Comparison of ENCODE assay signal across 14 cellular contexts in the genomic region with DNA sequence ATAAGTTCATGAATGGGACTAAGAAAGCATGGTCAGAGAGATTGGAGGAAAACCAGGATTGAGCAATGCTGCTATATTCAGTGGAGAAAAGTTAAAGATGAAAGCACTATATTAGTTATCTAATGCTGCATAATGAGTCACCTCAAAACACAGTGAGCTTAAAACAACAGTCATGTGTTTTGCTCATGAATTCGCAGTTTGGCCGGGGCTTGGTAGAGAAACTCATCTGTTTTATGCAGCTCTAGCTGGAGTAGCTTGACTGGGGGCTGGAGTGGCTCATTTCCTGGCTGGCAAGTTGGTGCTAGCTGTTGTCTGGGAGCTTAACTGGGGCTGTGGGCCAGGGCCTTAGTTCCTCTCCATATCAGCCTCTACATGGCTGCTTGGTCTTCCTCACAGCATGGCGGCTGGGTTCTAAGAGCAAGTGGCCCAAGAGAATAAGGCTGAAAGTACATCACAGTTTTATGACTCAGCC.
A peak's percentile ranks its signal among the peaks of the same experiment; 100 is the strongest.
DNase-seq lines count a peak whose midpoint lies in the region; ATAC-seq and TF ChIP-seq lines count a peak whose summit lies in the region.
"Had no signal": no experiment of that assay in that cellular context is flagged by ENCODE, and none has a peak within 500 bp of the region (broad histone marks: within the 10 kb centered on the region; RNA-seq: fewer than 3 reads in every experiment).

No MANE protein-coding gene starts in this region.

- H3K27ac ChIP-seq in epithelial cell of prostate (peak overlapping the region; percentile 62), PC-9 (no peak overlapping the region)
- H3K27ac ChIP-seq: uterus had no signal

- H3K27me3 ChIP-seq in BJ (ENCODE audit: control insufficient read depth, insufficient read depth, low read length) (no peaks in the 10 kb centered on the region), PC-9 (ENCODE audit: insufficient read depth, low read depth) (no peaks in the 10 kb centered on the region)
- H3K27me3 ChIP-seq: uterus had no signal

- H3K4me3 Mint-ChIP-seq in activated CD4-positive, alpha-beta T cell treated with anti-CD3 and anti-CD28 coated beads, Interleukin-2, amount 10 ng/mL, durations not matched to agents 7 days and 5 days = no peak overlapping the region
- H3K4me3 Mint-ChIP-seq: CD8-positive, alpha-beta T cell; GM23338; natural killer cell treated with Interleukin-12 subunit alpha and Interleukin-12 subunit beta and Interleukin-15 and Interleukin-18, amount 100 ng/mL, for 72 hours had no signal

- no peak overlapping the region for H3K27ac Mint-ChIP-seq in activated CD4-positive, alpha-beta T cell treated with anti-CD3 and anti-CD28 coated beads, Interleukin-2, amount 10 ng/mL, durations not matched to agents 7 days and 5 days
- H3K27ac Mint-ChIP-seq: CD8-positive, alpha-beta T cell; GM23338; natural killer cell treated with Interleukin-12 subunit alpha and Interleukin-12 subunit beta and Interleukin-15 and Interleukin-18, amount 100 ng/mL, for 72 hours had no signal

- peak; percentile 57 for ATAC-seq in omental fat pad (ENCODE audit: low FRiP score)
- ATAC-seq: CD8-positive, alpha-beta T cell; GM23338; natural killer cell treated with Interleukin-12 subunit alpha and Interleukin-12 subunit beta and Interleukin-15 and Interleukin-18, amount 100 ng/mL, for 72 hours had no signal

- no peaks in the 10 kb centered on the region for H3K9me2 ChIP-seq in PC-9 (ENCODE audit: insufficient read depth)

- intact Hi-C loops in PC-9 (cut with micrococcal nuclease; ENCODE audit: unreplicated experiment) = loop anchor here (2.0 kb wide), 1 partner anchor 49 kb away; no protein-coding TSS in a partner anchor

- H3K27me3 Mint-ChIP-seq in activated CD4-positive, alpha-beta T cell treated with anti-CD3 and anti-CD28 coated beads, Interleukin-2, amount 10 ng/mL, durations not matched to agents 7 days and 5 days = no peaks in the 10 kb centered on the region
- H3K27me3 Mint-ChIP-seq: natural killer cell treated with Interleukin-12 subunit alpha and Interleukin-12 subunit beta and Interleukin-15 and Interleukin-18, amount 100 ng/mL, for 72 hours had no signal

- DNase-seq in BJ (ENCODE audit: low read depth) = peak; percentile 27
- DNase-seq in OCI-M1 (lab: John Stamatoyannopoulos, UW) = peak; percentile 32
- DNase-seq in epithelial cell of prostate (ENCODE audit: low read depth, low spot score) = peak; percentile 69
- DNase-seq in omental fat pad (ENCODE audit: low spot score) = no peak
- DNase-seq in PC-9 = no peak
- DNase-seq in activated naive CD4-positive, alpha-beta T cell treated with Interleukin-2 at 50 U/mL for 16 hours = no peak
- no peak for DNase-seq in SHP77 (lab: John Stamatoyannopoulos, UW)
- no peak for DNase-seq in activated CD4-positive, alpha-beta T cell treated with anti-CD3 and anti-CD28 coated beads, Interleukin-2, amount 10 ng/mL, durations not matched to agents 7 days and 5 days
- DNase-seq: CD8-positive, alpha-beta T cell; islet precursor cell; NCI-H2029; uterus had no signal

- H3K9me3 Mint-ChIP-seq in activated CD4-positive, alpha-beta T cell treated with anti-CD3 and anti-CD28 coated beads, Interleukin-2, amount 10 ng/mL, durations not matched to agents 7 days and 5 days = peaks cover 14% of the 10 kb centered on the region
- H3K9me3 Mint-ChIP-seq: GM23338; natural killer cell treated with Interleukin-12 subunit alpha and Interleukin-12 subunit beta and Interleukin-15 and Interleukin-18, amount 100 ng/mL, for 72 hours had no signal

- no peak overlapping the region for H3K4me2 ChIP-seq in PC-9
- H3K4me2 ChIP-seq: GM23338 had no signal

- H3F3A ChIP-seq in PC-9 (ENCODE audit: insufficient read depth, low read depth) = no peaks in the 10 kb centered on the region

- H2AFZ ChIP-seq in PC-9 = no peak overlapping the region
- H2AFZ ChIP-seq: GM23338 had no signal

- H3K4me1 ChIP-seq in PC-9 (replicated peaks; ENCODE audit: insufficient read depth) = no peaks in the 10 kb centered on the region
- H3K4me1 ChIP-seq: uterus had no signal

- no TSS peak for BruUV-seq in PC-9 (replicated peaks; lab: Mats Ljungman, UMichigan)

- no peaks in the 10 kb centered on the region for H3K9me3 ChIP-seq in PC-9 (ENCODE audit: insufficient read depth, low read depth)
- H3K9me3 ChIP-seq: uterus had no signal

- POLR2A ChIA-PET in BJ (lab: Charles Lee) (no interaction called here), PC-9 (lab: Charles Lee; ENCODE audit: unreplicated experiment) (no interaction called here)
- POLR2A ChIA-PET in activated CD4-positive, alpha-beta T cell treated with anti-CD3 and anti-CD28 coated beads, Interleukin-2, amount 10 ng/mL, durations not matched to agents 7 days and 5 days (lab: Charles Lee) = no interaction called here

- H3K4me3 ChIP-seq in BJ (ENCODE audit: low read depth, low read length) = no peak overlapping the region
- H3K4me3 ChIP-seq in PC-9 = no peak overlapping the region
- H3K4me3 ChIP-seq: GM23338, uterus had no signal

- peaks cover 8% of the 10 kb centered on the region for H3K36me3 Mint-ChIP-seq in activated CD4-positive, alpha-beta T cell treated with anti-CD3 and anti-CD28 coated beads, Interleukin-2, amount 10 ng/mL, durations not matched to agents 7 days and 5 days (ENCODE audit: low read depth)

- TF ChIP-seq CTCF in BJ (IDR thresholded peaks at IDR 0.05; ENCODE audit: insufficient read depth, low read depth, low read length) (no peak), omental fat pad (IDR thresholded peaks at IDR 0.05) (no peak), PC-9 (conservative IDR thresholded peaks at IDR 0.05) (no peak)

- H3K79me2 ChIP-seq in PC-9 (ENCODE audit: low read depth) = no peaks in the 10 kb centered on the region

- no peaks in the 10 kb centered on the region for H4K20me1 ChIP-seq in PC-9 (ENCODE audit: insufficient read depth)

- CTCF ChIA-PET in BJ (lab: Yijun Ruan, JAX) = no interaction called here
- CTCF ChIA-PET in PC-9 (lab: Charles Lee) = no interaction called here
- CTCF ChIA-PET in activated CD4-positive, alpha-beta T cell treated with anti-CD3 and anti-CD28 coated beads, Interleukin-2, amount 10 ng/mL, durations not matched to agents 7 days and 5 days (lab: Charles Lee) = interaction anchor here (1.1 kb wide), 1 partner anchor 15 kb away, joined by 3 read pairs; no protein-coding TSS in a partner anchor

- H3K36me3 ChIP-seq in BJ (ENCODE audit: control insufficient read depth, insufficient read depth, low read length) (no peaks in the 10 kb centered on the region; the same call in 1 of the 2 replicates), PC-9 (ENCODE audit: low read depth) (no peaks in the 10 kb centered on the region)
- H3K36me3 ChIP-seq: uterus had no signal

- H3K4me1 Mint-ChIP-seq in activated CD4-positive, alpha-beta T cell treated with anti-CD3 and anti-CD28 coated beads, Interleukin-2, amount 10 ng/mL, durations not matched to agents 7 days and 5 days = no peaks in the 10 kb centered on the region
- H3K4me1 Mint-ChIP-seq: GM23338 had no signal

Comparison
In these comparisons a context has a peak if more than half of its experiments do, and no peak if none do; other contexts are left out.
1. DNase-seq: peak in BJ (single experiment), OCI-M1 (single experiment) and epithelial cell of prostate (single experiment); none in omental fat pad (single experiment), PC-9 (0 of 2), activated naive CD4-positive, alpha-beta T cell treated with Interleukin-2 at 50 U/mL for 16 hours (single experiment), SHP77 (0 of 2) and activated CD4-positive, alpha-beta T cell treated with anti-CD3 and anti-CD28 coated beads, Interleukin-2, amount 10 ng/mL, durations not matched to agents 7 days and 5 days (single experiment).